Comparison of ENCODE assay signal across 24 cellular contexts in genomic region chr12:43291516-43291915, GRCh38.
DNase-seq lines count a peak whose midpoint lies in the region; ATAC-seq, FAIRE-seq and TF ChIP-seq lines count a peak whose summit lies in the region.
"Had no signal": no experiment of that assay in that cellular context is flagged by ENCODE, and none has a peak within 500 bp of the region (broad histone marks: within the 10 kb centered on the region; RNA-seq: fewer than 3 reads in every experiment).

No MANE protein-coding gene starts in this region.

- intact Hi-C loops in MCF 10A (cut with micrococcal nuclease) (no loop called here), mammary epithelial cell (cut with micrococcal nuclease) (no loop called here), HepG2 (cut with micrococcal nuclease; ENCODE audit: unreplicated experiment) (no loop called here), lower lobe of right lung (cut with DNase I) (no loop called here)

- dilution Hi-C loops in mammary epithelial cell (cut with HindIII; ENCODE audit: low sequenced_read_pairs), result loop anchor here (25.0 kb wide), 1 partner anchor 804 kb away; no protein-coding TSS in a partner anchor

- peaks cover 14% of the 10 kb centered on the region for H3K4me1 Mint-ChIP-seq in MCF 10A (ENCODE audit: insufficient read depth, unreplicated experiment)
- peaks cover 41% of the 10 kb centered on the region for H3K4me1 Mint-ChIP-seq in astrocyte (ENCODE audit: low read depth, unreplicated experiment)

- TF ChIP-seq RAD21 in HepG2 (CRISPR knock-in tag; IDR thresholded peaks at IDR 0.05), result no peak

- 56% methylated on average over 3 of the region's 3 CpGs for WGBS in mammary epithelial cell (ENCODE audit: low coverage, missing lambda C conversion rate)
- 18% methylated on average over 3 of the region's 3 CpGs for WGBS in HepG2 (ENCODE audit: low lambda C conversion rate)
- 82 to 93% (median 89%) methylated on average over 3 of the region's 3 CpGs for WGBS in small intestine, 3 donors

- H3K4me3 Mint-ChIP-seq in MCF 10A (ENCODE audit: unreplicated experiment) (no peak overlapping the region), astrocyte (ENCODE audit: unreplicated experiment) (no peak overlapping the region)
- H3K4me3 Mint-ChIP-seq: activated naive CD4-positive, alpha-beta T cell treated with anti-CD3 and anti-CD28 coated beads for 36 hours; nephron progenitor cell; T-helper 1 cell treated with Interleukin-12 subunit alpha and Interleukin-12 subunit beta and Interleukin-4 antibody, amounts not matched to agents 30 μg/mL and 1 μg/mL, for 36 hours had no signal

- H3K27me3 Mint-ChIP-seq in MCF 10A (ENCODE audit: insufficient read depth, unreplicated experiment), result no peaks in the 10 kb centered on the region
- no peaks in the 10 kb centered on the region for H3K27me3 Mint-ChIP-seq in astrocyte (ENCODE audit: low read depth, unreplicated experiment)

- peak; percentile 60 for FAIRE-seq in astrocyte (lab: Jason Lieb, UNC)
- no peak for FAIRE-seq in HepG2 (lab: Jason Lieb, UNC)
- FAIRE-seq in small intestine (lab: Jason Lieb, UNC), result no peak
- FAIRE-seq: A549, frontal cortex had no signal

- H3K27ac ChIP-seq in mammary epithelial cell (ENCODE audit: insufficient read depth, low read depth, low read length) (no peak overlapping the region), astrocyte (ENCODE audit: low read depth, low read length) (peak overlapping the region; percentile 76), HepG2 (ENCODE audit: extremely low read length, insufficient read depth, low read length) (no peak overlapping the region), small intestine (ENCODE audit: low read depth in 1 of 2, low read length in 1 of 2) (no peak overlapping the region), lower lobe of right lung (no peak overlapping the region)
- H3K27ac ChIP-seq: A549, C4-2B, colonic mucosa, psoas muscle had no signal

- peak; percentile 36 for DNase-seq in MCF 10A (ENCODE audit: unreplicated experiment)
- no peak for DNase-seq in mammary epithelial cell
- DNase-seq in astrocyte (ENCODE audit: low read depth), result peak; percentile 91
- peak; percentile 39 for DNase-seq in glomerular visceral epithelial cell (ENCODE audit: extremely low spot score)
- DNase-seq in HepG2 (ENCODE audit: low spot score), result no peak
- no peak for DNase-seq in small intestine
- no peak for DNase-seq in lower lobe of right lung
- DNase-seq in HAP-1 (ENCODE audit: low spot score in 2 of 2), result no peak
- DNase-seq: activated CD4-positive, alpha-beta T cell treated with anti-CD3 and anti-CD28 coated beads, Interleukin-2, amount 50 U/mL, for 4 hours; activated naive CD4-positive, alpha-beta T cell treated with anti-CD3 and anti-CD28 coated beads for 36 hours; aorta; colonic mucosa; KG1; left cardiac atrium; NCI-H1092; NCI-H526 treated with DMSO at 0.1 percent for 48 hours; nephron progenitor cell; PC-3; psoas muscle; stimulated activated CD8-positive, alpha-beta memory T cell treated with anti-CD3 and anti-CD28 coated beads, Interleukin-4, amount 100 ng/mL, for 48 hours had no signal

- POLR2A ChIA-PET in MCF 10A (lab: Yijun Ruan, JAX), result no interaction called here
- POLR2A ChIA-PET in HepG2 (lab: Yijun Ruan, JAX), result no interaction called here

- no peak for TF ChIP-seq POLR2A in HepG2 (IDR thresholded peaks at IDR 0.05; ENCODE audit: insufficient read depth in 1 of 2, low read depth in 2 of 2, low read length in 2 of 2)

- H3K36me3 Mint-ChIP-seq in MCF 10A (ENCODE audit: insufficient read depth, unreplicated experiment) (no peaks in the 10 kb centered on the region), astrocyte (ENCODE audit: low read depth, unreplicated experiment) (no peaks in the 10 kb centered on the region)

- H3K79me2 ChIP-seq in mammary epithelial cell (ENCODE audit: insufficient read depth, low read length), result no peaks in the 10 kb centered on the region
- H3K79me2 ChIP-seq in astrocyte (ENCODE audit: insufficient read depth, low read length), result no peaks in the 10 kb centered on the region
- H3K79me2 ChIP-seq in HepG2 (ENCODE audit: insufficient read depth, low read length), result no peaks in the 10 kb centered on the region

- H3K9me3 ChIP-seq in mammary epithelial cell (replicated peaks; ENCODE audit: insufficient read depth, low read length) (no peaks in the 10 kb centered on the region), astrocyte (ENCODE audit: insufficient read depth, low read depth, low read length) (no peaks in the 10 kb centered on the region), HepG2 (ENCODE audit: low read length) (no peaks in the 10 kb centered on the region), small intestine (ENCODE audit: control insufficient read depth, low read depth) (no peaks in the 10 kb centered on the region), lower lobe of right lung (no peaks in the 10 kb centered on the region), HAP-1 (no peaks in the 10 kb centered on the region)
- H3K9me3 ChIP-seq: A549, colonic mucosa, psoas muscle had no signal

- no peak for ATAC-seq in HepG2
- ATAC-seq in lower lobe of right lung, result no peak
- ATAC-seq: A549, left cardiac atrium, PC-3, psoas muscle had no signal

- peaks cover 39% of the 10 kb centered on the region for H3K4me1 ChIP-seq in mammary epithelial cell (ENCODE audit: insufficient read depth, low read length)
- peaks cover 33% of the 10 kb centered on the region for H3K4me1 ChIP-seq in astrocyte (ENCODE audit: insufficient read depth, low read length)
- no peaks in the 10 kb centered on the region for H3K4me1 ChIP-seq in HepG2 (ENCODE audit: insufficient read depth, low read length)
- peaks cover 2 to 7% of the 10 kb centered on the region in 2 donors for H3K4me1 ChIP-seq in small intestine (ENCODE audit: control insufficient read depth in 2 of 2, insufficient read depth in 1 of 2, low read depth in 1 of 2, low read length in 1 of 2)
- H3K4me1 ChIP-seq in lower lobe of right lung, result no peaks in the 10 kb centered on the region
- H3K4me1 ChIP-seq in HAP-1, result 0 out of 2 replicates have a peak, but pooled peaks cover 3% of the 10 kb centered on the region
- H3K4me1 ChIP-seq: A549, colonic mucosa, psoas muscle had no signal

- H3K27ac Mint-ChIP-seq in MCF 10A (ENCODE audit: low read depth, unreplicated experiment), result no peak overlapping the region
- peak overlapping the region; percentile 42 for H3K27ac Mint-ChIP-seq in astrocyte (ENCODE audit: unreplicated experiment)
- H3K27ac Mint-ChIP-seq: activated naive CD4-positive, alpha-beta T cell treated with anti-CD3 and anti-CD28 coated beads for 36 hours; nephron progenitor cell; T-helper 1 cell treated with Interleukin-12 subunit alpha and Interleukin-12 subunit beta and Interleukin-4 antibody, amounts not matched to agents 30 μg/mL and 1 μg/mL, for 36 hours had no signal

- no peaks in the 10 kb centered on the region for H3K9me3 Mint-ChIP-seq in MCF 10A (ENCODE audit: unreplicated experiment)
- no peaks in the 10 kb centered on the region for H3K9me3 Mint-ChIP-seq in astrocyte (ENCODE audit: unreplicated experiment)
- H3K9me3 Mint-ChIP-seq: activated naive CD4-positive, alpha-beta T cell treated with anti-CD3 and anti-CD28 coated beads for 36 hours; T-helper 1 cell treated with Interleukin-12 subunit alpha and Interleukin-12 subunit beta and Interleukin-4 antibody, amounts not matched to agents 30 μg/mL and 1 μg/mL, for 36 hours had no signal

- CTCF ChIA-PET in MCF 10A (lab: Yijun Ruan, JAX) (interaction anchor here (0.7 to 1.2 kb wide), 3 partner anchors 42 to 808 kb away, joined by 3 to 4 read pairs (median 3); no protein-coding TSS in a partner anchor), mammary epithelial cell (lab: Charles Lee; ENCODE audit: low non-redundant PET) (interaction anchor here (0.7 kb wide), 1 partner anchor 12 kb away, joined by 4 read pairs; no protein-coding TSS in a partner anchor), HepG2 (lab: Yijun Ruan, JAX; ENCODE audit: low intra/inter-chr PET ratio, low total read pairs) (no interaction called here)

- no peaks in the 10 kb centered on the region for H4K20me1 ChIP-seq in mammary epithelial cell (ENCODE audit: insufficient read depth, low read length)
- H4K20me1 ChIP-seq in astrocyte (ENCODE audit: insufficient read depth, low read length), result no peaks in the 10 kb centered on the region
- H4K20me1 ChIP-seq in HepG2 (ENCODE audit: insufficient read depth, low read length), result no peaks in the 10 kb centered on the region

- no peak overlapping the region for H3K9ac ChIP-seq in mammary epithelial cell (ENCODE audit: insufficient read depth, low read length)
- peak overlapping the region; percentile 42 for H3K9ac ChIP-seq in astrocyte (ENCODE audit: low read length)
- no peak overlapping the region for H3K9ac ChIP-seq in HepG2 (ENCODE audit: insufficient read depth, low read depth, low read length)

- in situ Hi-C loops in mammary epithelial cell (cut with MboI; ENCODE audit: low sequenced_read_pairs in 2 of 2), result loop anchor here in 1 of 2 donors (25.0 kb wide), 1 partner anchor 1154 kb away; the partner anchor contains the start of gene GXYLT1
- in situ Hi-C loops in HepG2 (cut with HindIII; ENCODE audit: extremely low pct_ligation_motif_present, low pct_unique_long_range_greater_than_20kb), result no loop called here
- in situ Hi-C loops in HAP-1 (cut with MboI; ENCODE audit: low sequenced_read_pairs), result loop anchor here (25.0 kb wide), 2 partner anchors 704 to 804 kb away; partner anchors contain the start of gene PRICKLE1

- TF ChIP-seq EP300 in HepG2 (IDR thresholded peaks at IDR 0.05; ENCODE audit: low read depth in 2 of 2, low read length in 2 of 2) (no peak), HepG2 (CRISPR knock-in tag; IDR thresholded peaks at IDR 0.05; ENCODE audit: borderline replicate concordance) (no peak)

- H3K4me2 ChIP-seq in mammary epithelial cell (ENCODE audit: insufficient read depth, low read depth, low read length), result no peak overlapping the region
- peak overlapping the region; percentile 13 for H3K4me2 ChIP-seq in astrocyte (ENCODE audit: low read length)
- H3K4me2 ChIP-seq in HepG2 (ENCODE audit: low read depth, low read length), result no peak overlapping the region
- H3K4me2 ChIP-seq: A549 had no signal

- H3K4me3 ChIP-seq in mammary epithelial cell (replicated peaks in 1 of 3; ENCODE audit: insufficient read depth in 1 of 3, low read depth in 2 of 3, low read length in 3 of 3), result no peak overlapping the region
- H3K4me3 ChIP-seq in astrocyte (ENCODE audit: insufficient read depth, low read depth, low read length), result no peak overlapping the region
- no peak overlapping the region for H3K4me3 ChIP-seq in HepG2 (replicated peaks in 1 of 3; ENCODE audit: insufficient read depth in 1 of 3, low read depth in 2 of 3, low read length in 3 of 3)
- H3K4me3 ChIP-seq in small intestine (ENCODE audit: low read depth in 1 of 2, low read length in 2 of 2), result no peak overlapping the region
- H3K4me3 ChIP-seq in lower lobe of right lung, result no peak overlapping the region
- H3K4me3 ChIP-seq in HAP-1, result no peak overlapping the region
- H3K4me3 ChIP-seq: A549, colonic mucosa, psoas muscle had no signal

- H2AFZ ChIP-seq in mammary epithelial cell (ENCODE audit: low read depth, low read length) (no peak overlapping the region), astrocyte (ENCODE audit: low read depth, low read length) (no peak overlapping the region), HepG2 (ENCODE audit: low read length) (no peak overlapping the region)

- no peak for TF ChIP-seq CTCF in MCF 10A (IDR thresholded peaks at IDR 0.05; ENCODE audit: unreplicated experiment)
- no peak for TF ChIP-seq CTCF in mammary epithelial cell (conservative IDR thresholded peaks at IDR 0.05 in 1 of 2, IDR thresholded peaks at IDR 0.05 in 1 of 2; ENCODE audit: extremely low read depth in 1 of 2, insufficient read depth in 1 of 2, low read depth in 1 of 2, low read length in 2 of 2)
- TF ChIP-seq CTCF in astrocyte (IDR thresholded peaks at IDR 0.05; ENCODE audit: insufficient read depth, low read depth, low read length), result no peak
- no peak for TF ChIP-seq CTCF in HepG2 (CRISPR knock-in tag; IDR thresholded peaks at IDR 0.05)
- no peak for TF ChIP-seq CTCF in lower lobe of right lung (IDR thresholded peaks at IDR 0.05)

- H3K36me3 ChIP-seq in mammary epithelial cell (ENCODE audit: insufficient read depth, low read length) (no peaks in the 10 kb centered on the region), astrocyte (ENCODE audit: insufficient read depth, low read length) (no peaks in the 10 kb centered on the region), HepG2 (replicated peaks in 1 of 2; ENCODE audit: control insufficient read depth in 1 of 2, insufficient read depth in 2 of 2, low read length in 2 of 2) (no peaks in the 10 kb centered on the region), small intestine (ENCODE audit: control insufficient read depth in 2 of 2, insufficient read depth in 2 of 2, low read length in 2 of 2) (no peaks in the 10 kb centered on the region), lower lobe of right lung (no peaks in the 10 kb centered on the region), HAP-1 (replicated peaks) (no peaks in the 10 kb centered on the region)
- H3K36me3 ChIP-seq: colonic mucosa had no signal

- BruUV-seq in MCF 10A (replicated peaks; lab: Mats Ljungman, UMichigan), result no TSS peak
- no TSS peak for BruUV-seq in mammary epithelial cell (replicated peaks; lab: Mats Ljungman, UMichigan)
- BruUV-seq in HepG2 (replicated peaks; lab: Mats Ljungman, UMichigan), result no TSS peak

- H3K27me3 ChIP-seq in mammary epithelial cell (ENCODE audit: insufficient read depth, low read length) (no peaks in the 10 kb centered on the region), astrocyte (ENCODE audit: insufficient read depth, low read length) (no peaks in the 10 kb centered on the region), HepG2 (ENCODE audit: control insufficient read depth in 1 of 2, insufficient read depth in 2 of 2, low read length in 2 of 2) (no peaks in the 10 kb centered on the region), small intestine (ENCODE audit: control insufficient read depth in 2 of 2, insufficient read depth in 2 of 2, low read length in 2 of 2) (no peaks in the 10 kb centered on the region), lower lobe of right lung (ENCODE audit: low read depth) (no peaks in the 10 kb centered on the region), HAP-1 (ENCODE audit: low read depth) (no peaks in the 10 kb centered on the region)
- H3K27me3 ChIP-seq: colonic mucosa had no signal

Comparison
In these comparisons a context has a peak if more than half of its experiments do, and no peak if none do; other contexts are left out.
1. DNase-seq: peak in MCF 10A (single experiment), astrocyte (single experiment) and glomerular visceral epithelial cell (single experiment); none in mammary epithelial cell (single experiment), HepG2 (single experiment), small intestine (single experiment), lower lobe of right lung (single experiment) and HAP-1 (0 of 2).